ENCODE assay signal across 1 cellular context in genomic region chr12:131634037-131634436, GRCh38.
TF ChIP-seq lines count a peak whose summit lies in the region.

No MANE protein-coding gene starts in this region.

TF ChIP-seq in GM23338, 12 proteins besides CTCF, POLR2A, EP300 and RAD21 (continued from another document):
- TF ChIP-seq, protein P1, sequence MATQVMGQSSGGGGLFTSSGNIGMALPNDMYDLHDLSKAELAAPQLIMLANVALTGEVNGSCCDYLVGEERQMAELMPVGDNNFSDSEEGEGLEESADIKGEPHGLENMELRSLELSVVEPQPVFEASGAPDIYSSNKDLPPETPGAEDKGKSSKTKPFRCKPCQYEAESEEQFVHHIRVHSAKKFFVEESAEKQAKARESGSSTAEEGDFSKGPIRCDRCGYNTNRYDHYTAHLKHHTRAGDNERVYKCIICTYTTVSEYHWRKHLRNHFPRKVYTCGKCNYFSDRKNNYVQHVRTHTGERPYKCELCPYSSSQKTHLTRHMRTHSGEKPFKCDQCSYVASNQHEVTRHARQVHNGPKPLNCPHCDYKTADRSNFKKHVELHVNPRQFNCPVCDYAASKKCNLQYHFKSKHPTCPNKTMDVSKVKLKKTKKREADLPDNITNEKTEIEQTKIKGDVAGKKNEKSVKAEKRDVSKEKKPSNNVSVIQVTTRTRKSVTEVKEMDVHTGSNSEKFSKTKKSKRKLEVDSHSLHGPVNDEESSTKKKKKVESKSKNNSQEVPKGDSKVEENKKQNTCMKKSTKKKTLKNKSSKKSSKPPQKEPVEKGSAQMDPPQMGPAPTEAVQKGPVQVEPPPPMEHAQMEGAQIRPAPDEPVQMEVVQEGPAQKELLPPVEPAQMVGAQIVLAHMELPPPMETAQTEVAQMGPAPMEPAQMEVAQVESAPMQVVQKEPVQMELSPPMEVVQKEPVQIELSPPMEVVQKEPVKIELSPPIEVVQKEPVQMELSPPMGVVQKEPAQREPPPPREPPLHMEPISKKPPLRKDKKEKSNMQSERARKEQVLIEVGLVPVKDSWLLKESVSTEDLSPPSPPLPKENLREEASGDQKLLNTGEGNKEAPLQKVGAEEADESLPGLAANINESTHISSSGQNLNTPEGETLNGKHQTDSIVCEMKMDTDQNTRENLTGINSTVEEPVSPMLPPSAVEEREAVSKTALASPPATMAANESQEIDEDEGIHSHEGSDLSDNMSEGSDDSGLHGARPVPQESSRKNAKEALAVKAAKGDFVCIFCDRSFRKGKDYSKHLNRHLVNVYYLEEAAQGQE (IDR thresholded peaks at IDR 0.05; ENCODE audit: unreplicated experiment) = no peak
- TF ChIP-seq EZH2 (IDR thresholded peaks at IDR 0.05; ENCODE audit: low read depth, unreplicated experiment) (no peak), EZH2phosphoT487 (IDR thresholded peaks at IDR 0.05; ENCODE audit: unreplicated experiment) (no peak)
